Comparison of ENCODE assay signal across 23 cellular contexts in genomic region chr12:48442191-48442828, GRCh38. TPM values are rescaled to one million over a fixed set of nuclear protein-coding genes. Genes with fewer than 3 reads are reported as not detected.
DNase-seq lines count a peak whose midpoint lies in the region; ATAC-seq and TF ChIP-seq lines count a peak whose summit lies in the region.
"Had no signal": no experiment of that assay in that cellular context is flagged by ENCODE, and none has a peak within 500 bp of the region (broad histone marks: within the 10 kb centered on the region; RNA-seq: fewer than 3 reads in every experiment).

No MANE protein-coding gene starts in this region.

- H3K9me3 Mint-ChIP-seq in CD14-positive monocyte: peaks cover 0 to 5% (median 3%) of the 10 kb centered on the region in 7 donors
- H3K9me3 Mint-ChIP-seq in mesothelial cell of epicardium: peaks cover 30% of the 10 kb centered on the region
- H3K9me3 Mint-ChIP-seq: activated T-helper 1 cell treated with anti-CD3 and anti-CD28 coated beads, Interleukin-12 subunit alpha, Interleukin-12 subunit beta, Interleukin-2, Interleukin-4 antibody, amounts not matched to agents 30 ng/mL and 10 ng/mL and 1 ng/mL, durations not matched to agents 14 hours and 24 hours and 36 hours; CD8-positive, alpha-beta T cell; natural killer cell treated with Interleukin-12 subunit alpha and Interleukin-12 subunit beta and Interleukin-15 and Interleukin-18, amount 100 ng/mL, for 72 hours; stimulated activated effector memory CD8-positive, alpha-beta T cell treated with anti-CD3 and anti-CD28 coated beads, Interleukin-12 subunit alpha, Interleukin-12 subunit beta, amount 100 ng/mL, for 72 hours had no signal

- peaks cover 2 to 12% (median 7%) of the 10 kb centered on the region in 3 donors for H3K27me3 Mint-ChIP-seq in CD14-positive monocyte (ENCODE audit: low read depth in 3 of 3)
- H3K27me3 Mint-ChIP-seq in mesothelial cell of epicardium (ENCODE audit: low read depth): no peaks in the 10 kb centered on the region

- H3K4me1 Mint-ChIP-seq in CD14-positive monocyte: peaks cover 9% of the 10 kb centered on the region
- H3K4me1 Mint-ChIP-seq in mesothelial cell of epicardium: no peaks in the 10 kb centered on the region
- H3K4me1 Mint-ChIP-seq: stimulated activated effector memory CD8-positive, alpha-beta T cell treated with anti-CD3 and anti-CD28 coated beads, Interleukin-12 subunit alpha, Interleukin-12 subunit beta, amount 100 ng/mL, for 72 hours had no signal

- H3K27ac ChIP-seq in parathyroid adenoma: no peak overlapping the region
- H3K27ac ChIP-seq: HL-60, vagina had no signal

- TF ChIP-seq CTCF in GM12872 (IDR thresholded peaks at IDR 0.05; ENCODE audit: insufficient read depth, low read depth, low read length) (peak; percentile 48; the same call in 2 of the 3 replicates), parathyroid adenoma (IDR thresholded peaks at IDR 0.05) (no peak), CD14-positive monocyte (IDR thresholded peaks at IDR 0.05) (no peak), mesothelial cell of epicardium (IDR thresholded peaks at IDR 0.05; ENCODE audit: unreplicated experiment) (no peak)

- H3K4me3 Mint-ChIP-seq in CD14-positive monocyte (no peak overlapping the region), mesothelial cell of epicardium (no peak overlapping the region)
- H3K4me3 Mint-ChIP-seq: activated T-helper 1 cell treated with anti-CD3 and anti-CD28 coated beads, Interleukin-12 subunit alpha, Interleukin-12 subunit beta, Interleukin-2, Interleukin-4 antibody, amounts not matched to agents 30 ng/mL and 10 ng/mL and 1 ng/mL, durations not matched to agents 14 hours and 24 hours and 36 hours; CD8-positive, alpha-beta T cell; natural killer cell treated with Interleukin-12 subunit alpha and Interleukin-12 subunit beta and Interleukin-15 and Interleukin-18, amount 100 ng/mL, for 72 hours; stimulated activated effector memory CD8-positive, alpha-beta T cell treated with anti-CD3 and anti-CD28 coated beads, Interleukin-12 subunit alpha, Interleukin-12 subunit beta, amount 100 ng/mL, for 72 hours had no signal

- H3K27me3 ChIP-seq in parathyroid adenoma (ENCODE audit: control insufficient read depth, insufficient read depth, low read length): no peaks in the 10 kb centered on the region
- H3K27me3 ChIP-seq: vagina had no signal

- DNase-seq in HuH-7 (ENCODE audit: low spot score): peak; percentile 21
- DNase-seq in CD14-positive monocyte (ENCODE audit: low spot score): no peak
- no peak for DNase-seq in NCI-H1092 treated with DMSO at 0.1 percent for 48 hours (lab: John Stamatoyannopoulos, UW)
- no peak for DNase-seq in mesothelial cell of epicardium (ENCODE audit: low spot score in 2 of 2, unreplicated experiment in 2 of 2)
- DNase-seq: anterior cingulate cortex; CD8-positive, alpha-beta T cell; dermis blood vessel endothelial cell; GF-D8; NCI-H2107; NCI-H774; stimulated activated CD4-positive, alpha-beta T cell treated with anti-CD3 and anti-CD28 coated beads, Interleukin-4, amount 100 ng/mL, for 4 hours had no signal

- H3K9me3 ChIP-seq in parathyroid adenoma (ENCODE audit: control insufficient read depth, low read length): no peaks in the 10 kb centered on the region
- H3K9me3 ChIP-seq: HAP-1, vagina had no signal

- peaks cover 3% of the 10 kb centered on the region for H3K4me1 ChIP-seq in parathyroid adenoma
- H3K4me1 ChIP-seq: vagina had no signal

- no peaks in the 10 kb centered on the region for H3K36me3 ChIP-seq in parathyroid adenoma (ENCODE audit: control insufficient read depth, insufficient read depth, low read length)
- H3K36me3 ChIP-seq: HAP-1, vagina had no signal

- intact Hi-C loops in CD14-positive monocyte (cut with micrococcal nuclease): no loop called here

- peak; percentile 55; the same call in 1 of the 3 replicates for ATAC-seq in SK-N-SH treated with all-trans-retinoic acid at 6 μM for 48 hours
- ATAC-seq: CD8-positive, alpha-beta T cell; natural killer cell treated with Interleukin-12 subunit alpha and Interleukin-12 subunit beta and Interleukin-15 and Interleukin-18, amount 100 ng/mL, for 72 hours; sciatic nerve; stimulated activated effector memory CD8-positive, alpha-beta T cell treated with anti-CD3 and anti-CD28 coated beads, Interleukin-12 subunit alpha, Interleukin-12 subunit beta, amount 100 ng/mL, for 72 hours had no signal

- H3K79me2 ChIP-seq in parathyroid adenoma: no peaks in the 10 kb centered on the region

- peak overlapping the region; percentile 7 for H2AFZ ChIP-seq in parathyroid adenoma

- H3K4me2 ChIP-seq in parathyroid adenoma (ENCODE audit: low read length): no peak overlapping the region

- H3K27ac Mint-ChIP-seq in CD14-positive monocyte (no peak overlapping the region), mesothelial cell of epicardium (no peak overlapping the region)
- H3K27ac Mint-ChIP-seq: activated T-helper 1 cell treated with anti-CD3 and anti-CD28 coated beads, Interleukin-12 subunit alpha, Interleukin-12 subunit beta, Interleukin-2, Interleukin-4 antibody, amounts not matched to agents 30 ng/mL and 10 ng/mL and 1 ng/mL, durations not matched to agents 14 hours and 24 hours and 36 hours; CD8-positive, alpha-beta T cell; natural killer cell treated with Interleukin-12 subunit alpha and Interleukin-12 subunit beta and Interleukin-15 and Interleukin-18, amount 100 ng/mL, for 72 hours; stimulated activated effector memory CD8-positive, alpha-beta T cell treated with anti-CD3 and anti-CD28 coated beads, Interleukin-12 subunit alpha, Interleukin-12 subunit beta, amount 100 ng/mL, for 72 hours had no signal

- H3K4me3 ChIP-seq in parathyroid adenoma (ENCODE audit: low read depth, low read length): no peak overlapping the region
- H3K4me3 ChIP-seq: HAP-1, vagina had no signal

- H3K36me3 Mint-ChIP-seq in CD14-positive monocyte (no peaks in the 10 kb centered on the region), mesothelial cell of epicardium (no peaks in the 10 kb centered on the region)
- H3K36me3 Mint-ChIP-seq: CD8-positive, alpha-beta T cell; natural killer cell treated with Interleukin-12 subunit alpha and Interleukin-12 subunit beta and Interleukin-15 and Interleukin-18, amount 100 ng/mL, for 72 hours; stimulated activated effector memory CD8-positive, alpha-beta T cell treated with anti-CD3 and anti-CD28 coated beads, Interleukin-12 subunit alpha, Interleukin-12 subunit beta, amount 100 ng/mL, for 72 hours had no signal

- no peak overlapping the region for H3K9ac ChIP-seq in parathyroid adenoma

TF ChIP-seq in SK-N-SH treated with all-trans-retinoic acid at 6 μM for 48 hours, 23 proteins besides CTCF, POLR2A, EP300 and RAD21 (continues in another document):
- no peak for TF ChIP-seq ARNTL (CRISPR knock-in tag; IDR thresholded peaks at IDR 0.05; ENCODE audit: borderline replicate concordance, low read depth)
- no peak for TF ChIP-seq ZC3H10 (CRISPR knock-in tag; IDR thresholded peaks at IDR 0.05)
- TF ChIP-seq CREB5 (CRISPR knock-in tag; IDR thresholded peaks at IDR 0.05; ENCODE audit: low read depth): no peak
- no peak for TF ChIP-seq RARB (CRISPR knock-in tag; IDR thresholded peaks at IDR 0.05)
- TF ChIP-seq CSDC2 (CRISPR knock-in tag; IDR thresholded peaks at IDR 0.05): no peak
- TF ChIP-seq TSHZ2 (CRISPR knock-in tag; IDR thresholded peaks at IDR 0.05): no peak
- no peak for TF ChIP-seq ESRRG (CRISPR knock-in tag; IDR thresholded peaks at IDR 0.05)
- no peak for TF ChIP-seq ZNF565 (CRISPR knock-in tag; conservative IDR thresholded peaks at IDR 0.05; ENCODE audit: low read depth)
- TF ChIP-seq GLIS3 (CRISPR knock-in tag; IDR thresholded peaks at IDR 0.05): no peak

RNA-seq across cellular contexts. Expression of gene ANP32D, which starts 30.0 kb away (rescaled TPM):
- not detected for polyA plus RNA-seq in CD14-positive monocyte
- total RNA-seq in mesothelial cell of epicardium: 0.22 TPM in 1 of 3 replicates, not detected in the others
- total RNA-seq: activated T-helper 1 cell treated with anti-CD3 and anti-CD28 coated beads, Interleukin-12 subunit alpha, Interleukin-12 subunit beta, Interleukin-2, Interleukin-4 antibody, amounts not matched to agents 30 ng/mL and 10 ng/mL and 1 ng/mL, durations not matched to agents 14 hours and 24 hours and 36 hours; CD8-positive, alpha-beta T cell; dermis blood vessel endothelial cell; lower leg skin; natural killer cell treated with Interleukin-12 subunit alpha and Interleukin-12 subunit beta and Interleukin-15 and Interleukin-18, amount 100 ng/mL, for 72 hours; T-helper 1 cell treated with Interleukin-12 subunit alpha and Interleukin-12 subunit beta and Interleukin-4 antibody, amounts not matched to agents 30 ng/mL and 1 ng/mL, for 36 hours; vagina had no signal

RNA-seq across cellular contexts. Expression of gene C12orf54, which starts 40.0 kb away (rescaled TPM):
- polyA plus RNA-seq in CD14-positive monocyte: not detected
- 0.34 to 0.38 TPM in 2 of 3 replicates, not detected in the other for total RNA-seq in mesothelial cell of epicardium
- total RNA-seq: activated T-helper 1 cell treated with anti-CD3 and anti-CD28 coated beads, Interleukin-12 subunit alpha, Interleukin-12 subunit beta, Interleukin-2, Interleukin-4 antibody, amounts not matched to agents 30 ng/mL and 10 ng/mL and 1 ng/mL, durations not matched to agents 14 hours and 24 hours and 36 hours; CD8-positive, alpha-beta T cell; dermis blood vessel endothelial cell; lower leg skin; natural killer cell treated with Interleukin-12 subunit alpha and Interleukin-12 subunit beta and Interleukin-15 and Interleukin-18, amount 100 ng/mL, for 72 hours; T-helper 1 cell treated with Interleukin-12 subunit alpha and Interleukin-12 subunit beta and Interleukin-4 antibody, amounts not matched to agents 30 ng/mL and 1 ng/mL, for 36 hours; vagina had no signal
